In the genomic region with DNA sequence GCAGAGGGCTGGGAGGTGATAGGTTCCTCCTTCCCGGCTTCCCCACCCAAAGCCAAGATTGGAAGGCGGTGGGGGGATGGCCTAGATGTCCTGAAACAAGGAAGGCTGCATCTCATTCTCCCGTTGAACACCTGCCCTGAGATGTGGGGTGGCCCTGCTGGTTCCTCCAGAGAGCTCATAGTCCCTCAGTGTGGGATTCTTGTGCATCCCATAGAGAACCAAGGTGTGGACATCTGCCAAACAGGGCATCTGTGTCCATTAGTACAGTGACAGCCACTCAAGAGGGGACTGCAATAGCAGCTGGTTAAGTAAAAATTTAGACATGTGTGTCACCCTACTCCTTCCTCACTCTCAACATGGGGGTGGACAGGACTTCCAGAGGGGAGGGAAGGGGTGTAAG, we compare ENCODE assay signal across 18 cellular contexts.
A peak's percentile ranks its signal among the peaks of the same experiment; 100 is the strongest.
DNase-seq lines count a peak whose midpoint lies in the region; ATAC-seq and TF ChIP-seq lines count a peak whose summit lies in the region.
"Had no signal": no experiment of that assay in that cellular context is flagged by ENCODE, and none has a peak within 500 bp of the region (broad histone marks: within the 10 kb centered on the region; RNA-seq: fewer than 3 reads in every experiment).

No MANE protein-coding gene starts in this region.

- no peak overlapping the region for H3K4me3 ChIP-seq in tibial nerve
- H3K4me3 ChIP-seq: BLaER1, GM12878, HAP-1 had no signal

- H3K27ac ChIP-seq in angular gyrus (ENCODE audit: low read depth, low read length), result peak overlapping the region; percentile 33
- H3K27ac ChIP-seq in tibial nerve, result peak overlapping the region in 3 of 4 donors; percentile 52 to 79 (median 76)
- H3K27ac ChIP-seq: BLaER1, C4-2B had no signal

- DNase-seq in NCI-H524 (lab: John Stamatoyannopoulos, UW), result peak; percentile 56 to 83
- DNase-seq in medulla oblongata (ENCODE audit: extremely low spot score), result peak; percentile 22
- DNase-seq in tibial nerve (ENCODE audit: low spot score in 2 of 2), result no peak
- DNase-seq in stimulated activated CD4-positive, alpha-beta T cell treated with anti-CD3 and anti-CD28 coated beads, Interleukin-4, amount 100 ng/mL, for 1 hour, result no peak
- DNase-seq: Caco-2; CD4-positive, CD25-positive, alpha-beta regulatory T cell; CD8-positive, alpha-beta T cell; DMS153; DND-41; GOT3; HFFc6 had no signal

- no peaks in the 10 kb centered on the region for H3K4me1 ChIP-seq in tibial nerve
- H3K4me1 ChIP-seq: Caco-2, HAP-1 had no signal

- ATAC-seq in HG03571 (IDR thresholded peaks at IDR 0.05; ENCODE audit: unreplicated experiment), result no peak
- no peak for ATAC-seq in GM18505 (IDR thresholded peaks at IDR 0.05; ENCODE audit: unreplicated experiment)
- ATAC-seq: CD8-positive, alpha-beta T cell had no signal

- TF ChIP-seq CTCF in tibial nerve (IDR thresholded peaks at IDR 0.05), result no peak

- no peaks in the 10 kb centered on the region for H3K36me3 ChIP-seq in tibial nerve
- H3K36me3 ChIP-seq: BLaER1, HAP-1 had no signal

- no peaks in the 10 kb centered on the region for H3K9me3 ChIP-seq in tibial nerve
- H3K9me3 ChIP-seq: BLaER1, Caco-2, HAP-1 had no signal

- TF ChIP-seq POLR2A in tibial nerve (IDR thresholded peaks at IDR 0.05) (no peak), GM18505 (IDR thresholded peaks at IDR 0.05; ENCODE audit: borderline replicate concordance, extremely low read depth, insufficient read depth, insufficient read length) (no peak)

- TF ChIP-seq EP300 in tibial nerve (IDR thresholded peaks at IDR 0.05), result no peak

- no peaks in the 10 kb centered on the region for H3K27me3 ChIP-seq in tibial nerve
- H3K27me3 ChIP-seq: BLaER1 had no signal

- WGBS in tibial nerve, 2 donors, result 80 to 92% methylated on average over 1 to 3 of the region's 3 CpGs

Comparison
In these comparisons a context has a peak if more than half of its experiments do, and no peak if none do; other contexts are left out.
1. DNase-seq: peak in NCI-H524 (2 of 2) and medulla oblongata (single experiment); none in tibial nerve (0 of 2) and stimulated activated CD4-positive, alpha-beta T cell treated with anti-CD3 and anti-CD28 coated beads, Interleukin-4, amount 100 ng/mL, for 1 hour (single experiment).